In the genomic region with DNA sequence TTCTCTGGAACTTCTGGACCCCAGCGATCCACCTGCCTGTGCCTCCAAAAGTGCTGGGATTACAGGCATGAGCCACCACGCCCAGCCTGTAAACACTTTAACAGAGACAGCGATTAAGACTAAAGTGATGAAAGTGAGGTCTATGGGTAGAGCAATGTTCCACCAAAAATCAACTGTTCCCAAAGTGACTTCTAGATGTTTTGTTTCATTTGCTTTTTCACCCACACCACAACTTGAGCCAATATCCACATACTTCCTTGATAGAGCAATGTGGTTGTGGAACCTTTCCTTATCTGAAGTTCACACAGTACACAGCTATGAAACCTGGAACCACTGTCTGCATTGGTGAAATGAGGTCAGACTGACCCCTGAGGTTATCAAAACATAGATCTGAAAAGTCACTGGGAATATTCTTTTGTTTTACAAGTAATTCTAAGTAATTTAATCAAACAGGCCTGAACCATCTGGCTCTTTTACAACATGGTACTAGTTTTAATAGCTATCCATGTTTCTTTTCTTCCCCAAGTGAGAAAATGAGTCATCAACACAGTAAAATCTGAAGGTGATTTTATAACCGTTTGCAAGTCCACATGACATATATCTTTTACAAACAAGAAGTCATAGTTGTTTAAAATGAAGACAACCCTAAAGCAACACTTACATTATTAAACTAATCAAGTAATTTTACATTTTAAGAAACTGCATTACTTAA, we compare ENCODE assay signal across 11 cellular contexts.
DNase-seq lines count a peak whose midpoint lies in the region; ATAC-seq and TF ChIP-seq lines count a peak whose summit lies in the region.
"Had no signal": no experiment of that assay in that cellular context is flagged by ENCODE, and none has a peak within 500 bp of the region (broad histone marks: within the 10 kb centered on the region; RNA-seq: fewer than 3 reads in every experiment).

No MANE protein-coding gene starts in this region.

- peak overlapping the region in 3 of 4 donors; percentile 20 to 66 (median 63) for H3K27ac ChIP-seq in Peyer's patch
- H3K27ac ChIP-seq: parathyroid adenoma had no signal

- H3K4me1 ChIP-seq in Peyer's patch, result peaks cover 0 to 29% (median 0%) of the 10 kb centered on the region in 4 donors

- no peak for ATAC-seq in GM21360 (IDR thresholded peaks at IDR 0.05; ENCODE audit: unreplicated experiment)
- no peak for ATAC-seq in naive thymus-derived CD8-positive, alpha-beta T cell
- ATAC-seq: activated CD4-positive, CD25-positive, alpha-beta regulatory T cell treated with anti-CD3 and anti-CD28 coated beads, Interleukin-2, amount 50 U/mL, for 24 hours had no signal

- peaks cover 0 to 7% (median 0%) of the 10 kb centered on the region in 4 donors for H3K4me1 Mint-ChIP-seq in naive thymus-derived CD8-positive, alpha-beta T cell

- no peaks in the 10 kb centered on the region for H3K27me3 Mint-ChIP-seq in naive thymus-derived CD8-positive, alpha-beta T cell

- H3K4me3 ChIP-seq in Peyer's patch, result no peak overlapping the region
- H3K4me3 ChIP-seq in fibroblast of villous mesenchyme (ENCODE audit: low read depth, low read length), result no peak overlapping the region
- no peak overlapping the region for H3K4me3 ChIP-seq in retinal pigment epithelial cell (ENCODE audit: low read length)

- peaks cover 0 to 3% (median 0%) of the 10 kb centered on the region in 9 donors for H3K9me3 Mint-ChIP-seq in naive thymus-derived CD8-positive, alpha-beta T cell

- no peak for TF ChIP-seq POLR2A in Peyer's patch (IDR thresholded peaks at IDR 0.05)

- H3K27me3 ChIP-seq in Peyer's patch, result no peaks in the 10 kb centered on the region

- H3K4me3 Mint-ChIP-seq in naive thymus-derived CD8-positive, alpha-beta T cell, result no peak overlapping the region

- no peaks in the 10 kb centered on the region for H3K36me3 Mint-ChIP-seq in naive thymus-derived CD8-positive, alpha-beta T cell

- H3K27ac Mint-ChIP-seq in naive thymus-derived CD8-positive, alpha-beta T cell, result no peak overlapping the region

- H3K9me3 ChIP-seq in Peyer's patch, result no peaks in the 10 kb centered on the region

- no peak for TF ChIP-seq CTCF in Peyer's patch (IDR thresholded peaks at IDR 0.05)
- TF ChIP-seq CTCF in fibroblast of villous mesenchyme (IDR thresholded peaks at IDR 0.05; ENCODE audit: insufficient read depth, low read depth, low read length), result no peak
- TF ChIP-seq CTCF in retinal pigment epithelial cell (conservative IDR thresholded peaks at IDR 0.05; ENCODE audit: low read depth, low read length), result no peak

- POLR2A ChIA-PET in naive thymus-derived CD8-positive, alpha-beta T cell (lab: Charles Lee), result no interaction called here

- DNase-seq in DMS53 treated with DMSO at 0.1 percent for 48 hours (lab: John Stamatoyannopoulos, UW; ENCODE audit: unreplicated experiment) (peak; percentile 13), Peyer's patch (no peak), fibroblast of villous mesenchyme (ENCODE audit: low read depth) (peak; percentile 91), retinal pigment epithelial cell (ENCODE audit: low read depth) (peak; percentile 41), T-helper 2 cell (no peak), SHP77 treated with DMSO at 0.1 percent for 48 hours (lab: John Stamatoyannopoulos, UW) (no peak)
- DNase-seq in naive thymus-derived CD8-positive, alpha-beta T cell, result no peak
- DNase-seq: NCI-H2081 treated with DMSO at 0.1 percent for 48 hours had no signal

- no peaks in the 10 kb centered on the region for H3K36me3 ChIP-seq in Peyer's patch

Comparison
In these comparisons a context has a peak if more than half of its experiments do, and no peak if none do; other contexts are left out.
1. DNase-seq: peak in DMS53 treated with DMSO at 0.1 percent for 48 hours (single experiment), fibroblast of villous mesenchyme (single experiment) and retinal pigment epithelial cell (single experiment); none in Peyer's patch (0 of 3), T-helper 2 cell (0 of 5), naive thymus-derived CD8-positive, alpha-beta T cell (0 of 10) and SHP77 treated with DMSO at 0.1 percent for 48 hours (single experiment).